In genomic region chr4:165814256-165815010, GRCh38 we compare ENCODE assay signal across 18 cellular contexts. TPM values are rescaled to one million over a fixed set of nuclear protein-coding genes. Genes with fewer than 3 reads are reported as not detected.
DNase-seq lines count a peak whose midpoint lies in the region; ATAC-seq and TF ChIP-seq lines count a peak whose summit lies in the region.
"Had no signal": no experiment of that assay in that cellular context is flagged by ENCODE, and none has a peak within 500 bp of the region (broad histone marks: within the 10 kb centered on the region; RNA-seq: fewer than 3 reads in every experiment).

No MANE protein-coding gene starts in this region.

- H3K79me2 ChIP-seq in PC-9 (ENCODE audit: low read depth): no peaks in the 10 kb centered on the region

- H3K9me3 ChIP-seq in body of pancreas (no peaks in the 10 kb centered on the region), PC-9 (ENCODE audit: insufficient read depth, low read depth) (no peaks in the 10 kb centered on the region)
- H3K9me3 ChIP-seq: gastrocnemius medialis, Peyer's patch, upper lobe of left lung had no signal

- H3K27me3 ChIP-seq in body of pancreas (no peaks in the 10 kb centered on the region), PC-9 (ENCODE audit: insufficient read depth, low read depth) (no peaks in the 10 kb centered on the region)
- H3K27me3 ChIP-seq: gastrocnemius medialis, Peyer's patch, upper lobe of left lung had no signal

- peak; percentile 30 for DNase-seq in Caki2 (ENCODE audit: low read depth)
- DNase-seq in LNCaP clone FGC (ENCODE audit: low read depth): peak; percentile 2
- DNase-seq in body of pancreas: no peak
- peak; percentile 9 for DNase-seq in iPS-NIHi11 (ENCODE audit: low spot score)
- no peak for DNase-seq in PC-9
- no peak for DNase-seq in stimulated activated CD4-positive, alpha-beta T cell treated with anti-CD3 and anti-CD28 coated beads, Interleukin-2, amount 100 ng/mL, for 24 hours
- no peak for DNase-seq in COLO829 (ENCODE audit: low spot score)
- no peak for DNase-seq in nucleus accumbens (lab: John Stamatoyannopoulos, UW)
- DNase-seq: activated B cell treated with CpG ODN at 0.5 μM for 24 hours; AML-193; gastrocnemius medialis; IMR-90; NCI-H1092 treated with DMSO at 0.1 percent for 48 hours; occipital lobe; Peyer's patch; stimulated activated naive CD4-positive, alpha-beta T cell treated with Interleukin-2 at 50 U/mL for 16 hours; T-helper 1 cell; upper lobe of left lung had no signal

- no peak for TF ChIP-seq POLR2A in body of pancreas (IDR thresholded peaks at IDR 0.05)

- H3K9me2 ChIP-seq in PC-9 (ENCODE audit: insufficient read depth): no peaks in the 10 kb centered on the region

- H4K20me1 ChIP-seq in PC-9 (ENCODE audit: insufficient read depth): no peaks in the 10 kb centered on the region

- no TSS peak for BruUV-seq in PC-9 (replicated peaks; lab: Mats Ljungman, UMichigan)

- CTCF ChIA-PET in PC-9 (lab: Charles Lee): no interaction called here

- ATAC-seq in body of pancreas: peak; percentile 53
- ATAC-seq: gastrocnemius medialis had no signal

- H3K4me3 ChIP-seq in LNCaP clone FGC (ENCODE audit: low read depth, low read length): no peak overlapping the region
- H3K4me3 ChIP-seq in body of pancreas: no peak overlapping the region
- H3K4me3 ChIP-seq in PC-9: no peak overlapping the region
- H3K4me3 ChIP-seq: gastrocnemius medialis, Peyer's patch, upper lobe of left lung had no signal

- no peak overlapping the region for H3K4me2 ChIP-seq in PC-9

- H2AFZ ChIP-seq in PC-9: no peak overlapping the region

- H3K27ac ChIP-seq in body of pancreas (no peak overlapping the region), PC-9 (no peak overlapping the region)
- H3K27ac ChIP-seq: gastrocnemius medialis, Peyer's patch, upper lobe of left lung had no signal

- TF ChIP-seq CTCF in LNCaP clone FGC (IDR thresholded peaks at IDR 0.05; ENCODE audit: control insufficient read depth, extremely low read depth, insufficient read depth): no peak
- no peak for TF ChIP-seq CTCF in body of pancreas (IDR thresholded peaks at IDR 0.05)
- no peak for TF ChIP-seq CTCF in PC-9 (conservative IDR thresholded peaks at IDR 0.05)

- POLR2A ChIA-PET in PC-9 (lab: Charles Lee; ENCODE audit: unreplicated experiment): no interaction called here

- 54 to 57% methylated on average over 4 of the region's 4 CpGs for WGBS in body of pancreas, 2 donors

- H3K4me1 ChIP-seq in body of pancreas (no peaks in the 10 kb centered on the region), PC-9 (replicated peaks; ENCODE audit: insufficient read depth) (no peaks in the 10 kb centered on the region)
- H3K4me1 ChIP-seq: gastrocnemius medialis, Peyer's patch, upper lobe of left lung had no signal

- intact Hi-C loops in body of pancreas (cut with DNase I): no loop called here
- intact Hi-C loops in PC-9 (cut with micrococcal nuclease; ENCODE audit: unreplicated experiment): no loop called here

- in situ Hi-C loops in Caki2 (cut with HindIII; ENCODE audit: low pct_unique_long_range_greater_than_20kb, low sequenced_read_pairs): no loop called here

- no peaks in the 10 kb centered on the region for H3F3A ChIP-seq in PC-9 (ENCODE audit: insufficient read depth, low read depth)

- no peaks in the 10 kb centered on the region for H3K36me3 ChIP-seq in body of pancreas (replicated peaks in 1 of 2; ENCODE audit: insufficient read depth in 1 of 2, low read depth in 2 of 2)
- no peaks in the 10 kb centered on the region for H3K36me3 ChIP-seq in PC-9 (ENCODE audit: low read depth)
- H3K36me3 ChIP-seq: gastrocnemius medialis, Peyer's patch, upper lobe of left lung had no signal

RNA-seq across cellular contexts. Expression of gene TLL1, which starts 58.6 kb away (rescaled TPM):
- 10.3 and 21.4 TPM in 2 replicates for total RNA-seq in Caki2 (2014; rRNA removed; shearing (Covaris generic); ENCODE audit: low replicate concordance)
- total RNA-seq in body of pancreas: 1 to 10 TPM; 3.4 to 3.6 TPM
- total RNA-seq in PC-9 (2021): 0.45 and 0.46 TPM in 2 replicates
- total RNA-seq: activated B cell treated with CpG ODN at 0.5 μM for 24 hours, IMR-90 had no signal

Comparison
In these comparisons a context has a peak if more than half of its experiments do, and no peak if none do; other contexts are left out.
1. DNase-seq: peak in Caki2 (single experiment), LNCaP clone FGC (single experiment) and iPS-NIHi11 (single experiment); none in body of pancreas (0 of 4), PC-9 (0 of 2), stimulated activated CD4-positive, alpha-beta T cell treated with anti-CD3 and anti-CD28 coated beads, Interleukin-2, amount 100 ng/mL, for 24 hours (0 of 2), COLO829 (single experiment) and nucleus accumbens (0 of 56).